17 cellular contexts compared by ENCODE assay signal in the genomic region with DNA sequence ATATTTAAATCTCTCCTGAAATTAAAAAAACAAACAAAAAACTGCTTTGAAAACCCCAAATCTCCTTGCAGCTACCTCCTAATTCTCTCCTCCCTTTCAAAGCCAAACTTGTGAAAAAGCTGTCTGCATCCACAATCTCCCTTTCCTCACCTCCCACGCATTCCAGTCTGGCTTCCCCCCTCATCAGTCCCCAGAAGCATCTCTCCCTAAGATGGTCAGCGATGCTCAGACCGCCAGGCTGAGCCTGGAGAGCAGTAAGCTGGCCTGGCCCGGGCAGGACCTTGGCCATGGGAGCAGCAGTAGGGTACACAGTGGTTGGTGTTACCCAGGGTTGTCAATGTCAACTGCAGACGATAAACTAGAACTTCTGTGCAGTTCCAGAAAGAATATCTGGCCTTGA.
"Had no signal": no experiment of that assay in that cellular context is flagged by ENCODE, and none has a peak within 500 bp of the region (broad histone marks: within the 10 kb centered on the region; RNA-seq: fewer than 3 reads in every experiment).

No MANE protein-coding gene starts in this region.

- H3K4me3 Mint-ChIP-seq: activated T-cell treated with anti-CD3 and anti-CD28 coated beads, Interleukin-2, amount 50 U/mL, for 24 hours had no signal

- H3K9ac ChIP-seq: parathyroid adenoma had no signal

- H3K4me1 ChIP-seq: body of pancreas, parathyroid adenoma had no signal

- H3K27me3 Mint-ChIP-seq: activated T-cell treated with anti-CD3 and anti-CD28 coated beads, Interleukin-2, amount 50 U/mL, for 24 hours had no signal

- H3K27ac ChIP-seq: body of pancreas, epithelial cell of prostate, gastroesophageal sphincter, parathyroid adenoma, transverse colon had no signal

- H3K9me3 ChIP-seq: body of pancreas, gastroesophageal sphincter, transverse colon had no signal

- H3K9me3 Mint-ChIP-seq: activated T-cell treated with anti-CD3 and anti-CD28 coated beads, Interleukin-2, amount 50 U/mL, for 24 hours had no signal

- FAIRE-seq: kidney had no signal

- H2AFZ ChIP-seq: parathyroid adenoma had no signal

- H3K79me2 ChIP-seq: parathyroid adenoma had no signal

- DNase-seq: activated CD4-positive, alpha-beta T cell treated with anti-CD3 and anti-CD28 coated beads for 1 hour; activated T-cell treated with anti-CD3 and anti-CD28 coated beads, Interleukin-2, amount 50 U/mL, for 24 hours; amniotic stem cell; body of pancreas; central memory CD4-positive, alpha-beta T cell; cortex of kidney; effector memory CD4-positive, alpha-beta T cell; kidney; left ventricle myocardium superior; mesenchymal stem cell; Right ventricle myocardium superior; stimulated activated CD4-positive, alpha-beta T cell treated with anti-CD3 and anti-CD28 coated beads, Interleukin-4, amount 100 ng/mL, for 24 hours; substantia nigra; transverse colon had no signal

- H3K27me3 ChIP-seq: body of pancreas, gastroesophageal sphincter, transverse colon had no signal

- H3K4me3 ChIP-seq: body of pancreas, gastroesophageal sphincter, transverse colon had no signal

- ATAC-seq: body of pancreas, gastroesophageal sphincter, left ventricle myocardium superior had no signal
